In the genomic region with DNA sequence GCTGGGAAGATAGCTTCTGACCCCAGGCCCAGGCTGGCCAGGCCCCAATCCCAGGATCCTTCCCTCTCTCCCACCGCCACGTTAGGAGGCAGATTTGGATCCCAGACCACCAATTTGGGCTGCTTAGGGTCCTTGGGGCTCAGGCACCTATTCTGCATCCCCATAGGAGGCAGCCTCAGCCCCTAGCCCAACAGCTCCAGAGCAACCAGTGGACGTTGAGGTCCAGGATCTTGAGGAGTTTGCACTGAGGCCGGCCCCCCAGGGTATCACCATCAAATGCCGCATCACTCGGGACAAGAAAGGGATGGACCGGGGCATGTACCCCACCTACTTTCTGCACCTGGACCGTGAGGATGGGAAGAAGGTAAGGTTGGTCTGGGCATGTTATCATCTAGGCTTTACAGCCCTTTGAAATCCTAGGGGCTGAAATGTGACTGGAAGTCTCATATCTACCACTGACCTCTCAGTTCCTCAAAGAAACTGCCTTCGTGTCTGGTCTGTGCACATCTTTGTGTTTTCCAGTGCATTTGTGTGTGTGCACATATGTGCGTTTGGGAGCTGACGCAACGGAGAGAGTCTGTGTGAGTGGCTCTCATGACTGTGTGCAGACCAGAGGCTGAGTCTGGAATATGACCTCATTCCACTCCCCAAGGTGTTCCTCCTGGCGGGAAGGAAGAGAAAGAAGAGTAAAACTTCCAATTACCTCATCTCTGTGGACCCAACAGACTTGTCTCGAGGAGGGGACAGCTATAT, we compare ENCODE assay signal across 13 cellular contexts. TPM values are rescaled to one million over a fixed set of nuclear protein-coding genes. Genes with fewer than 3 reads are reported as not detected.
DNase-seq lines count a peak whose midpoint lies in the region; TF ChIP-seq lines count a peak whose summit lies in the region.
"Had no signal": no experiment of that assay in that cellular context is flagged by ENCODE, and none has a peak within 500 bp of the region (broad histone marks: within the 10 kb centered on the region; RNA-seq: fewer than 3 reads in every experiment).

No MANE protein-coding gene starts in this region.

- H3K9me3 ChIP-seq in OCI-LY3 (ENCODE audit: insufficient read depth, low read length) (no peaks in the 10 kb centered on the region), spleen (no peaks in the 10 kb centered on the region)
- H3K9me3 ChIP-seq in effector memory CD4-positive, alpha-beta T cell (ENCODE audit: control insufficient read depth, low read length): no peaks in the 10 kb centered on the region

- no peak overlapping the region for H3K9ac ChIP-seq in OCI-LY3 (ENCODE audit: low read length)

- H3K4me2 ChIP-seq in OCI-LY3 (ENCODE audit: low read length): peak overlapping the region; percentile 53
- H3K4me2 ChIP-seq: PC-9 had no signal

- TF ChIP-seq CTCF in GM20000 (IDR thresholded peaks at IDR 0.05; ENCODE audit: extremely low read depth, missing control alignments) (no peak), OCI-LY3 (IDR thresholded peaks at IDR 0.05; ENCODE audit: low read depth, low read length) (no peak), spleen (IDR thresholded peaks at IDR 0.05 in 8 of 11, conservative IDR thresholded peaks at IDR 0.05 in 3 of 11) (no peak)

- intact Hi-C loops in spleen (cut with DNase I; ENCODE audit: low total_unique reads): loop anchor here (10.0 kb wide), 1 partner anchor 62 kb away; no protein-coding TSS in a partner anchor

- no peak overlapping the region for H3K27ac ChIP-seq in OCI-LY3 (ENCODE audit: low read length)
- H3K27ac ChIP-seq in spleen: no peak overlapping the region
- H3K27ac ChIP-seq in effector memory CD4-positive, alpha-beta T cell (ENCODE audit: insufficient read depth, low read length, poor library complexity, severe bottlenecking): no peak overlapping the region
- H3K27ac ChIP-seq: PC-9 had no signal

- H3K27me3 ChIP-seq in OCI-LY3 (ENCODE audit: low read depth, low read length): no peaks in the 10 kb centered on the region; the same call in 1 of the 2 replicates
- H3K27me3 ChIP-seq in spleen (replicated peaks in 1 of 7): no peaks in the 10 kb centered on the region
- H3K27me3 ChIP-seq in effector memory CD4-positive, alpha-beta T cell (replicated peaks; ENCODE audit: control insufficient read depth, insufficient read depth, low read length, poor library complexity, severe bottlenecking): no peaks in the 10 kb centered on the region

- no peak overlapping the region for H2AFZ ChIP-seq in OCI-LY3 (ENCODE audit: low read depth, low read length)
- H2AFZ ChIP-seq: PC-9 had no signal

- H3K36me3 ChIP-seq in OCI-LY3 (replicated peaks; ENCODE audit: low read depth, low read length) (no peaks in the 10 kb centered on the region), spleen (peaks cover 0 to 23% (median 9%) of the 10 kb centered on the region in 6 donors)
- H3K36me3 ChIP-seq in effector memory CD4-positive, alpha-beta T cell (ENCODE audit: control insufficient read depth, insufficient read depth, low read length): no peaks in the 10 kb centered on the region

- H4K20me1 ChIP-seq in OCI-LY3 (ENCODE audit: insufficient read depth, low read length): no peaks in the 10 kb centered on the region

- no peaks in the 10 kb centered on the region for H3K79me2 ChIP-seq in OCI-LY3 (ENCODE audit: low read length)

- TF ChIP-seq POLR2A in spleen (IDR thresholded peaks at IDR 0.05): no peak

- DNase-seq in GM20000 (ENCODE audit: low spot score): peak; percentile 7
- peak; percentile 46 for DNase-seq in islet precursor cell
- DNase-seq in spleen: peak; percentile 40
- no peak for DNase-seq in NCI-H345 (lab: John Stamatoyannopoulos, UW)
- DNase-seq in UCSD-AML1 (lab: John Stamatoyannopoulos, UW; ENCODE audit: unreplicated experiment): no peak
- DNase-seq in AML-193 (lab: John Stamatoyannopoulos, UW): no peak
- DNase-seq in effector memory CD4-positive, alpha-beta T cell: no peak
- DNase-seq: COR-L47; NCI-H187; NCI-H446; NK-92 treated with Interleukin-12 subunit alpha and Interleukin-12 subunit beta, amount 100 ng/mL, for 24 hours; PC-9 had no signal

- WGBS in spleen, 5 donors: 85 to 90% (median 86%) methylated on average over 13 to 14 of the region's 14 CpGs

- peaks cover 24% of the 10 kb centered on the region for H3K4me1 ChIP-seq in OCI-LY3 (ENCODE audit: low read length)
- H3K4me1 ChIP-seq in spleen: peaks cover 0 to 6% (median 0%) of the 10 kb centered on the region in 6 donors
- H3K4me1 ChIP-seq in effector memory CD4-positive, alpha-beta T cell (ENCODE audit: control insufficient read depth, insufficient read depth, low read length, poor library complexity, severe bottlenecking): no peaks in the 10 kb centered on the region

- no peak overlapping the region for H3K4me3 ChIP-seq in OCI-LY3 (ENCODE audit: low read length)
- H3K4me3 ChIP-seq in spleen: no peak overlapping the region
- H3K4me3 ChIP-seq in effector memory CD4-positive, alpha-beta T cell (ENCODE audit: insufficient read depth, low read depth, low read length, poor library complexity, severe bottlenecking): no peak overlapping the region
- H3K4me3 ChIP-seq: PC-9 had no signal

RNA-seq across cellular contexts. Expression of a gene that starts 16.2 kb away (rescaled TPM):
- total RNA-seq in spleen: 1 to 10 TPM; 1.4 to 3.2 (median 2.1) TPM
- polyA plus RNA-seq in spleen: under 1 TPM; 0.17 to 0.42 (median 0.21) TPM
- total RNA-seq: PC-9 had no signal

Comparison
In these comparisons a context has a peak if more than half of its experiments do, and no peak if none do; other contexts are left out.
1. DNase-seq: peak in GM20000 (single experiment), islet precursor cell (single experiment) and spleen (single experiment); none in NCI-H345 (single experiment), UCSD-AML1 (single experiment), AML-193 (0 of 2) and effector memory CD4-positive, alpha-beta T cell (0 of 3).